ENCODE assay signal across 19 cellular contexts in genomic region chr1:94953741-94954140, GRCh38.
"Had no signal": no experiment of that assay in that cellular context is flagged by ENCODE, and none has a peak within 500 bp of the region (broad histone marks: within the 10 kb centered on the region; RNA-seq: fewer than 3 reads in every experiment).

No MANE protein-coding gene starts in this region.

- H3K27ac ChIP-seq: lower lobe of right lung, upper lobe of right lung had no signal

- H3K27ac Mint-ChIP-seq: activated CD4-positive, alpha-beta memory T cell treated with anti-CD3 and anti-CD28 coated beads, Interleukin-2, amount 10 ng/mL, durations not matched to agents 7 days and 5 days; activated CD8-positive, alpha-beta memory T cell treated with anti-CD3 and anti-CD28 coated beads, Interleukin-2, amount 10 ng/mL, durations not matched to agents 7 days and 5 days; effector memory CD8-positive, alpha-beta T cell; immature natural killer cell; progenitor cell of endocrine pancreas; T-cell had no signal

- H3K4me3 ChIP-seq: lower lobe of right lung, stomach, upper lobe of right lung had no signal

- H3K27me3 ChIP-seq: stomach, upper lobe of right lung had no signal

- DNase-seq: activated CD4-positive, alpha-beta memory T cell treated with anti-CD3 and anti-CD28 coated beads, Interleukin-2, amount 10 ng/mL, durations not matched to agents 7 days and 5 days; activated CD4-positive, alpha-beta T cell treated with anti-CD3 and anti-CD28 coated beads for 48 hours; activated CD4-positive, CD25-positive, alpha-beta regulatory T cell; activated CD8-positive, alpha-beta memory T cell treated with anti-CD3 and anti-CD28 coated beads, Interleukin-2, amount 10 ng/mL, durations not matched to agents 7 days and 5 days; activated naive CD4-positive, alpha-beta T cell; anterior cingulate cortex; caudate nucleus; effector memory CD8-positive, alpha-beta T cell; foreskin melanocyte; head of caudate nucleus; immature natural killer cell; lower lobe of right lung; stimulated activated CD4-positive, alpha-beta T cell treated with anti-CD3 and anti-CD28 coated beads, Interleukin-4, amount 100 ng/mL, for 1 hour; stomach; T-cell; upper lobe of right lung had no signal

- H3K27me3 Mint-ChIP-seq: activated CD4-positive, alpha-beta memory T cell treated with anti-CD3 and anti-CD28 coated beads, Interleukin-2, amount 10 ng/mL, durations not matched to agents 7 days and 5 days; activated CD8-positive, alpha-beta memory T cell treated with anti-CD3 and anti-CD28 coated beads, Interleukin-2, amount 10 ng/mL, durations not matched to agents 7 days and 5 days; brain; progenitor cell of endocrine pancreas; T-cell had no signal

- ATAC-seq: activated CD8-positive, alpha-beta memory T cell treated with anti-CD3 and anti-CD28 coated beads, Interleukin-2, amount 10 ng/mL, durations not matched to agents 7 days and 5 days; effector memory CD8-positive, alpha-beta T cell; lower lobe of right lung; SK-N-SH treated with all-trans-retinoic acid at 6 μM for 48 hours; T-cell; upper lobe of right lung had no signal

- H3K36me3 Mint-ChIP-seq: activated CD8-positive, alpha-beta memory T cell treated with anti-CD3 and anti-CD28 coated beads, Interleukin-2, amount 10 ng/mL, durations not matched to agents 7 days and 5 days; brain; immature natural killer cell; T-cell had no signal

- H3K4me3 Mint-ChIP-seq: activated CD4-positive, alpha-beta memory T cell treated with anti-CD3 and anti-CD28 coated beads, Interleukin-2, amount 10 ng/mL, durations not matched to agents 7 days and 5 days; activated CD8-positive, alpha-beta memory T cell treated with anti-CD3 and anti-CD28 coated beads, Interleukin-2, amount 10 ng/mL, durations not matched to agents 7 days and 5 days; brain; effector memory CD8-positive, alpha-beta T cell; immature natural killer cell; T-cell had no signal

- H3K9me3 Mint-ChIP-seq: activated CD4-positive, alpha-beta memory T cell treated with anti-CD3 and anti-CD28 coated beads, Interleukin-2, amount 10 ng/mL, durations not matched to agents 7 days and 5 days; effector memory CD8-positive, alpha-beta T cell; immature natural killer cell; T-cell had no signal

- H3K36me3 ChIP-seq: lower lobe of right lung, stomach, upper lobe of right lung had no signal

- H3K4me1 Mint-ChIP-seq: activated CD4-positive, alpha-beta memory T cell treated with anti-CD3 and anti-CD28 coated beads, Interleukin-2, amount 10 ng/mL, durations not matched to agents 7 days and 5 days; activated CD8-positive, alpha-beta memory T cell treated with anti-CD3 and anti-CD28 coated beads, Interleukin-2, amount 10 ng/mL, durations not matched to agents 7 days and 5 days; immature natural killer cell; T-cell had no signal

- H3K9me3 ChIP-seq: lower lobe of right lung, stomach, upper lobe of right lung had no signal

- H3K4me1 ChIP-seq: lower lobe of right lung had no signal
